ENCODE assay signal across 30 cellular contexts in genomic region chr6:91057689-91058088, GRCh38.
DNase-seq lines count a peak whose midpoint lies in the region; ATAC-seq, FAIRE-seq and TF ChIP-seq lines count a peak whose summit lies in the region.
"Had no signal": no experiment of that assay in that cellular context is flagged by ENCODE, and none has a peak within 500 bp of the region (broad histone marks: within the 10 kb centered on the region; RNA-seq: fewer than 3 reads in every experiment).

No MANE protein-coding gene starts in this region.

- no TSS peak for BruUV-seq in HepG2 (replicated peaks; lab: Mats Ljungman, UMichigan)
- BruUV-seq in K562 (replicated peaks; lab: Mats Ljungman, UMichigan), result no TSS peak

- in situ Hi-C loops in HepG2 (cut with HindIII; ENCODE audit: extremely low pct_ligation_motif_present, low pct_unique_long_range_greater_than_20kb), result no loop called here
- in situ Hi-C loops in K562 (cut with MboI), result no loop called here

- POLR2A ChIA-PET in HepG2 (lab: Yijun Ruan, JAX) (no interaction called here), K562 (lab: Yijun Ruan, JAX) (no interaction called here)

- ATAC-seq in HepG2, result no peak
- no peak for ATAC-seq in right lobe of liver
- no peak for ATAC-seq in K562
- ATAC-seq: A549; CD8-positive, alpha-beta T cell had no signal

- no peak for TF ChIP-seq RAD21 in HepG2 (CRISPR knock-in tag; IDR thresholded peaks at IDR 0.05)
- TF ChIP-seq RAD21 in K562 (CRISPR knock-in tag; conservative IDR thresholded peaks at IDR 0.05 in 1 of 2, IDR thresholded peaks at IDR 0.05 in 1 of 2), result no peak

- TF ChIP-seq EP300 in HepG2 (IDR thresholded peaks at IDR 0.05; ENCODE audit: low read depth in 2 of 2, low read length in 2 of 2) (no peak), HepG2 (CRISPR knock-in tag; IDR thresholded peaks at IDR 0.05; ENCODE audit: borderline replicate concordance) (no peak), K562 (IDR thresholded peaks at IDR 0.05; ENCODE audit: low read length) (no peak)

- H3K9ac ChIP-seq in HepG2 (ENCODE audit: insufficient read depth, low read depth, low read length) (no peak overlapping the region), K562 (ENCODE audit: insufficient read depth in 1 of 2, low read depth in 2 of 2, low read length in 2 of 2) (no peak overlapping the region)
- H3K9ac ChIP-seq: BLaER1; BLaER1 treated with 17β-estradiol and CSF1 and Interleukin-3, amounts not matched to agents 10 nM and 100 nM had no signal

- H3K27ac ChIP-seq in HepG2 (ENCODE audit: extremely low read length, insufficient read depth, low read length) (no peak overlapping the region), right lobe of liver (no peak overlapping the region), K562 (ENCODE audit: extremely low read depth, low read depth, low read length) (no peak overlapping the region)
- H3K27ac ChIP-seq: 22Rv1; A549; BLaER1; BLaER1 treated with 17β-estradiol and CSF1 and Interleukin-3, amounts not matched to agents 10 nM and 100 nM; C4-2B had no signal

- TF ChIP-seq CTCF in HepG2 (CRISPR knock-in tag; IDR thresholded peaks at IDR 0.05) (no peak), right lobe of liver (IDR thresholded peaks at IDR 0.05) (no peak), K562 (IDR thresholded peaks at IDR 0.05 in 2 of 3, conservative IDR thresholded peaks at IDR 0.05 in 1 of 3; ENCODE audit: insufficient read depth in 2 of 3, low read depth in 1 of 3, low read length in 3 of 3) (no peak)

- no peaks in the 10 kb centered on the region for H3K36me3 ChIP-seq in HepG2 (replicated peaks in 1 of 2; ENCODE audit: control insufficient read depth in 1 of 2, insufficient read depth in 2 of 2, low read length in 2 of 2)
- H3K36me3 ChIP-seq in right lobe of liver, result no peaks in the 10 kb centered on the region
- no peaks in the 10 kb centered on the region for H3K36me3 ChIP-seq in K562 (ENCODE audit: control insufficient read depth, insufficient read depth, low read length)
- H3K36me3 ChIP-seq: BE2C; BLaER1; BLaER1 treated with 17β-estradiol and CSF1 and Interleukin-3, amounts not matched to agents 10 nM and 100 nM had no signal

- no peak overlapping the region for H2AFZ ChIP-seq in HepG2 (ENCODE audit: low read length)
- no peak overlapping the region for H2AFZ ChIP-seq in K562 (ENCODE audit: low read depth, low read length)

- H3K9me1 ChIP-seq in K562 (ENCODE audit: control insufficient read depth, insufficient read depth, low read length), result no peaks in the 10 kb centered on the region

- H3K9me3 ChIP-seq in HepG2 (ENCODE audit: low read length), result peaks cover 12% of the 10 kb centered on the region; the same call in 1 of the 2 replicates
- no peaks in the 10 kb centered on the region for H3K9me3 ChIP-seq in right lobe of liver
- H3K9me3 ChIP-seq in K562 (replicated peaks; ENCODE audit: control insufficient read depth, insufficient read depth, low read depth, low read length), result no peaks in the 10 kb centered on the region
- H3K9me3 ChIP-seq: A549, BE2C, BLaER1 had no signal

- no peak overlapping the region for H3K4me2 ChIP-seq in HepG2 (ENCODE audit: low read depth, low read length)
- H3K4me2 ChIP-seq in K562 (ENCODE audit: insufficient read depth, low read length), result no peak overlapping the region
- H3K4me2 ChIP-seq: A549; BLaER1; BLaER1 treated with 17β-estradiol and CSF1 and Interleukin-3, amounts not matched to agents 10 nM and 100 nM had no signal

- FAIRE-seq in HepG2 (lab: Jason Lieb, UNC), result no peak
- no peak for FAIRE-seq in K562 (lab: Jason Lieb, UNC)
- FAIRE-seq: A549, D721Med had no signal

- TF ChIP-seq POLR2A in HepG2 (IDR thresholded peaks at IDR 0.05; ENCODE audit: insufficient read depth in 1 of 2, low read depth in 2 of 2, low read length in 2 of 2), result no peak
- no peak for TF ChIP-seq POLR2A in right lobe of liver (IDR thresholded peaks at IDR 0.05)
- TF ChIP-seq POLR2A in K562 (conservative IDR thresholded peaks at IDR 0.05), result no peak

- DNase-seq in HepG2 (ENCODE audit: low spot score), result no peak
- no peak for DNase-seq in right lobe of liver
- no peak for DNase-seq in K562 (ENCODE audit: extremely low read depth in 1 of 4, low spot score in 3 of 4)
- no peak for DNase-seq in NCI-H2196 treated with DMSO at 0.1 percent for 48 hours (lab: John Stamatoyannopoulos, UW; ENCODE audit: unreplicated experiment)
- DNase-seq: 8988T; ACHN; AML-193; BE2C; C1 segment of cervical spinal cord; Caco-2; Calu3; CD4-positive, alpha-beta memory T cell; CD4-positive, alpha-beta T cell; CD4-positive, CD25-positive, alpha-beta regulatory T cell; CD8-positive, alpha-beta memory T cell; CD8-positive, alpha-beta T cell; COR-L47; DMS 273 treated with DMSO at 0.1 percent for 48 hours; DMS153; DMS53; DMS79; DMS79 treated with DMSO at 0.1 percent for 48 hours; DND-41; EL had no signal

- H3K27me3 ChIP-seq in HepG2 (ENCODE audit: control insufficient read depth in 1 of 2, insufficient read depth in 2 of 2, low read length in 2 of 2), result no peaks in the 10 kb centered on the region
- H3K27me3 ChIP-seq in right lobe of liver, result no peaks in the 10 kb centered on the region
- H3K27me3 ChIP-seq in K562 (ENCODE audit: control insufficient read depth in 2 of 2, insufficient read depth in 2 of 2, low read length in 2 of 2), result no peaks in the 10 kb centered on the region
- H3K27me3 ChIP-seq: BE2C; BLaER1; BLaER1 treated with 17β-estradiol and CSF1 and Interleukin-3, amounts not matched to agents 10 nM and 100 nM had no signal

- CTCF ChIA-PET in HepG2 (lab: Yijun Ruan, JAX; ENCODE audit: low intra/inter-chr PET ratio, low total read pairs) (no interaction called here), K562 (lab: Yijun Ruan, JAX; ENCODE audit: low intra/inter-chr PET ratio) (no interaction called here)

- intact Hi-C loops in HepG2 (cut with micrococcal nuclease; ENCODE audit: unreplicated experiment) (no loop called here), right lobe of liver (cut with DNase I) (no loop called here), K562 (cut with micrococcal nuclease) (no loop called here)

- H3K4me1 ChIP-seq in HepG2 (ENCODE audit: insufficient read depth, low read length) (no peaks in the 10 kb centered on the region), right lobe of liver (no peaks in the 10 kb centered on the region), K562 (replicated peaks in 1 of 2; ENCODE audit: control insufficient read depth in 2 of 2, insufficient read depth in 2 of 2, low read length in 2 of 2) (no peaks in the 10 kb centered on the region)
- H3K4me1 ChIP-seq: A549; BE2C; BLaER1; BLaER1 treated with 17β-estradiol and CSF1 and Interleukin-3, amounts not matched to agents 10 nM and 100 nM; Caco-2 had no signal

- H3K79me2 ChIP-seq in HepG2 (ENCODE audit: insufficient read depth, low read length) (no peaks in the 10 kb centered on the region), K562 (ENCODE audit: control insufficient read depth, insufficient read depth, low read length) (no peaks in the 10 kb centered on the region)

- H4K20me1 ChIP-seq in HepG2 (ENCODE audit: insufficient read depth, low read length), result no peaks in the 10 kb centered on the region
- H4K20me1 ChIP-seq in K562 (replicated peaks; ENCODE audit: control insufficient read depth, insufficient read depth, low read length), result no peaks in the 10 kb centered on the region
- H4K20me1 ChIP-seq: BLaER1; BLaER1 treated with 17β-estradiol and CSF1 and Interleukin-3, amounts not matched to agents 10 nM and 100 nM had no signal

- H3K4me3 ChIP-seq in HepG2 (replicated peaks in 1 of 3; ENCODE audit: insufficient read depth in 1 of 3, low read depth in 2 of 3, low read length in 3 of 3) (no peak overlapping the region), right lobe of liver (no peak overlapping the region), K562 (no peak overlapping the region)
- H3K4me3 ChIP-seq: A549; BLaER1; BLaER1 treated with 17β-estradiol and CSF1 and Interleukin-3, amounts not matched to agents 10 nM and 100 nM had no signal

- WGBS in HepG2 (ENCODE audit: low lambda C conversion rate), result 10% methylated on average over 1 of the region's 1 CpG
- WGBS in right lobe of liver (ENCODE audit: insufficient coverage, low coverage, low lambda C conversion rate, missing lambda C conversion rate), result no CpG with 5 or more reads among the region's 1 CpG
- WGBS in K562 (ENCODE audit: insufficient coverage, low coverage, missing lambda C conversion rate), result no CpG with 5 or more reads among the region's 1 CpG

TF ChIP-seq in HepG2, 621 proteins besides CTCF, POLR2A, EP300 and RAD21:
- TF ChIP-seq NCOA2 (CRISPR knock-in tag; IDR thresholded peaks at IDR 0.05) (no peak), HNRNPK (IDR thresholded peaks at IDR 0.05; ENCODE audit: low read depth, low read length, poor library complexity, severe bottlenecking) (peak; percentile 82), PCBP2 (optimal IDR thresholded peaks at IDR 0.05; ENCODE audit: low read depth, low read length, poor library complexity, severe bottlenecking) (peak; percentile 53)

TF ChIP-seq in K562, 482 proteins besides CTCF, POLR2A, EP300 and RAD21:
- TF ChIP-seq PCBP2 (IDR thresholded peaks at IDR 0.05; ENCODE audit: low read depth, low read length, poor library complexity, severe bottlenecking) (peak; percentile 21), PTTG1 (tag; IDR thresholded peaks at IDR 0.05; ENCODE audit: low read depth) (no peak), PCBP1 (IDR thresholded peaks at IDR 0.05; ENCODE audit: low read depth, low read length, poor library complexity, severe bottlenecking) (peak; percentile 40), CHD2 (IDR thresholded peaks at IDR 0.05; ENCODE audit: low read depth, low read length) (no peak), POU5F1 (IDR thresholded peaks at IDR 0.05; ENCODE audit: borderline replicate concordance, low read depth, low read length, partially characterized antibody) (no peak)

Comparison
In these comparisons a context has a peak if more than half of its experiments do, and no peak if none do; other contexts are left out.
1. Of the 241 proteins assayed by ChIP-seq in both HepG2 and K562: peak only in HepG2: HNRNPK; only in K562: PCBP1; in both: PCBP2; in neither: 238.